17 cellular contexts compared by ENCODE assay signal in genomic region chr17:67358612-67359011, GRCh38. TPM values are rescaled to one million over a fixed set of nuclear protein-coding genes. Genes with fewer than 3 reads are reported as not detected.
DNase-seq lines count a peak whose midpoint lies in the region; ATAC-seq and TF ChIP-seq lines count a peak whose summit lies in the region.
"Had no signal": no experiment of that assay in that cellular context is flagged by ENCODE, and none has a peak within 500 bp of the region (broad histone marks: within the 10 kb centered on the region; RNA-seq: fewer than 3 reads in every experiment).

No MANE protein-coding gene starts in this region.

- H3K27me3 Mint-ChIP-seq in activated CD8-positive, alpha-beta memory T cell treated with anti-CD3 and anti-CD28 coated beads, Interleukin-2, amount 10 ng/mL, durations not matched to agents 7 days and 5 days = no peaks in the 10 kb centered on the region
- H3K27me3 Mint-ChIP-seq in HFFc6 (ENCODE audit: insufficient read depth) = no peaks in the 10 kb centered on the region

- peak overlapping the region; percentile 56 for H3K4me2 ChIP-seq in osteoblast (ENCODE audit: insufficient read depth, low read length)

- H3K27me3 ChIP-seq in osteoblast (ENCODE audit: insufficient read depth, low read length) (no peaks in the 10 kb centered on the region), SJCRH30 (no peaks in the 10 kb centered on the region)
- H3K27me3 ChIP-seq: brain microvascular endothelial cell, heart right ventricle had no signal

- H3K27ac ChIP-seq in osteoblast (ENCODE audit: low read depth, low read length) (peak overlapping the region; percentile 13), SJCRH30 (no peak overlapping the region)
- H3K27ac ChIP-seq: brain microvascular endothelial cell had no signal

- peak overlapping the region; percentile 77 for H3K27ac Mint-ChIP-seq in activated CD8-positive, alpha-beta memory T cell treated with anti-CD3 and anti-CD28 coated beads, Interleukin-2, amount 10 ng/mL, durations not matched to agents 7 days and 5 days
- peak overlapping the region; percentile 53 for H3K27ac Mint-ChIP-seq in HFFc6
- H3K27ac Mint-ChIP-seq in activated naive CD4-positive, alpha-beta T cell treated with anti-CD3 and anti-CD28 coated beads, Interleukin-2, amount 50 U/mL, for 72 hours = peak overlapping the region; percentile 81 to 98

- no peak overlapping the region for H3K4me3 ChIP-seq in osteoblast (ENCODE audit: insufficient read depth, low read length)
- no peak overlapping the region for H3K4me3 ChIP-seq in SJCRH30
- H3K4me3 ChIP-seq: heart right ventricle had no signal

- peaks cover 56% of the 10 kb centered on the region for H3K4me1 Mint-ChIP-seq in activated CD8-positive, alpha-beta memory T cell treated with anti-CD3 and anti-CD28 coated beads, Interleukin-2, amount 10 ng/mL, durations not matched to agents 7 days and 5 days
- H3K4me1 Mint-ChIP-seq in HFFc6 (ENCODE audit: low read depth) = peaks cover 46% of the 10 kb centered on the region

- ATAC-seq in activated CD8-positive, alpha-beta memory T cell treated with anti-CD3 and anti-CD28 coated beads, Interleukin-2, amount 10 ng/mL, durations not matched to agents 7 days and 5 days = peak; percentile 40
- peak; percentile 48 to 52 for ATAC-seq in activated naive CD4-positive, alpha-beta T cell treated with anti-CD3 and anti-CD28 coated beads, Interleukin-2, amount 50 U/mL, for 72 hours
- ATAC-seq: heart right ventricle, HepG2 had no signal

- H3K4me3 Mint-ChIP-seq in activated CD8-positive, alpha-beta memory T cell treated with anti-CD3 and anti-CD28 coated beads, Interleukin-2, amount 10 ng/mL, durations not matched to agents 7 days and 5 days = peak overlapping the region; percentile 33
- H3K4me3 Mint-ChIP-seq in HFFc6 = peak overlapping the region; percentile 32; the same call in 1 of the 2 replicates

- H3K4me1 ChIP-seq in osteoblast (ENCODE audit: insufficient read depth, low read length) = peaks cover 27% of the 10 kb centered on the region
- no peaks in the 10 kb centered on the region for H3K4me1 ChIP-seq in SJCRH30

- H2AFZ ChIP-seq in osteoblast (ENCODE audit: low read length) = no peak overlapping the region

- CTCF ChIA-PET in activated CD8-positive, alpha-beta memory T cell treated with anti-CD3 and anti-CD28 coated beads, Interleukin-2, amount 10 ng/mL, durations not matched to agents 7 days and 5 days (lab: Charles Lee) = interaction anchor here (0.9 to 2.0 kb wide), 5 partner anchors 10 to 65 kb away, joined by 3 to 9 read pairs (median 6); no protein-coding TSS in a partner anchor

- peaks cover 88% of the 10 kb centered on the region for H3K79me2 ChIP-seq in osteoblast (ENCODE audit: insufficient read depth, low read length)

- H3K36me3 ChIP-seq in osteoblast (ENCODE audit: insufficient read depth, low read length) = peaks cover 52% of the 10 kb centered on the region
- peaks cover 74% of the 10 kb centered on the region for H3K36me3 ChIP-seq in SJCRH30

- H3K36me3 Mint-ChIP-seq in activated CD8-positive, alpha-beta memory T cell treated with anti-CD3 and anti-CD28 coated beads, Interleukin-2, amount 10 ng/mL, durations not matched to agents 7 days and 5 days = peaks cover 54% of the 10 kb centered on the region
- H3K36me3 Mint-ChIP-seq in HFFc6 (ENCODE audit: low read depth) = peaks cover 44% of the 10 kb centered on the region
- H3K36me3 Mint-ChIP-seq in activated naive CD4-positive, alpha-beta T cell treated with anti-CD3 and anti-CD28 coated beads, Interleukin-2, amount 50 U/mL, for 72 hours = peaks cover 14 to 60% of the 10 kb centered on the region in 2 donors

- no peaks in the 10 kb centered on the region for H3K9me3 ChIP-seq in osteoblast (ENCODE audit: low read depth, low read length)
- H3K9me3 ChIP-seq in SJCRH30 (replicated peaks) = no peaks in the 10 kb centered on the region
- H3K9me3 ChIP-seq: heart right ventricle had no signal

- H3K9me3 Mint-ChIP-seq in activated CD8-positive, alpha-beta memory T cell treated with anti-CD3 and anti-CD28 coated beads, Interleukin-2, amount 10 ng/mL, durations not matched to agents 7 days and 5 days (ENCODE audit: low read depth) = no peaks in the 10 kb centered on the region
- no peaks in the 10 kb centered on the region for H3K9me3 Mint-ChIP-seq in HFFc6
- H3K9me3 Mint-ChIP-seq in activated naive CD4-positive, alpha-beta T cell treated with anti-CD3 and anti-CD28 coated beads, Interleukin-2, amount 50 U/mL, for 72 hours = no peaks in the 10 kb centered on the region

- peaks cover 47% of the 10 kb centered on the region for H4K20me1 ChIP-seq in osteoblast (ENCODE audit: insufficient read depth, low read length)

- DNase-seq in activated CD8-positive, alpha-beta memory T cell treated with anti-CD3 and anti-CD28 coated beads, Interleukin-2, amount 10 ng/mL, durations not matched to agents 7 days and 5 days = no peak
- no peak for DNase-seq in activated CD8-positive, alpha-beta memory T cell treated with anti-CD3 and anti-CD28 coated beads, Interleukin-2, amount 50 U/mL, for 4 hours
- DNase-seq in HFFc6 (no peak), osteoblast (ENCODE audit: insufficient read length, low spot score, missing footprints) (no peak), SJCRH30 (no peak), NCI-H2171 treated with DMSO at 0.1 percent for 48 hours (lab: John Stamatoyannopoulos, UW) (no peak), NOMO-1 treated with dmso at 0.1 percent for 144 hours (lab: John Stamatoyannopoulos, UW; ENCODE audit: unreplicated experiment) (no peak)
- DNase-seq in activated naive CD4-positive, alpha-beta T cell treated with anti-CD3 and anti-CD28 coated beads, Interleukin-2, amount 50 U/mL, for 72 hours (ENCODE audit: low spot score in 2 of 2) = no peak
- DNase-seq: ACHN; brain microvascular endothelial cell; heart right ventricle; islet precursor cell; MV-4-11; NCI-H2029 treated with DMSO at 0.1 percent for 48 hours; NCI-H774; stimulated activated naive CD4-positive, alpha-beta T cell had no signal

- TF ChIP-seq CTCF in HFFc6 (IDR thresholded peaks at IDR 0.05) (no peak), osteoblast (IDR thresholded peaks at IDR 0.05; ENCODE audit: extremely low read depth, low read depth, low read length) (no peak)

RNA-seq across cellular contexts. Expression of gene PSMD12, which starts 7.8 kb away (rescaled TPM):
- total RNA-seq in activated CD8-positive, alpha-beta memory T cell treated with anti-CD3 and anti-CD28 coated beads, Interleukin-2, amount 10 ng/mL, durations not matched to agents 7 days and 5 days = 10 to 100 TPM; 52.8 to 63.2 TPM
- 10 to 100 TPM; 62.3 to 74.4 (median 73.2) TPM for total RNA-seq in HFFc6 (2021; fragmentation: NEBNext Ultra II Directional; extraction: Animal tissue kit (Norgen Biotek cat#: 25700))
- 10 to 100 TPM; 79.7 to 92.9 TPM for total RNA-seq in activated naive CD4-positive, alpha-beta T cell treated with anti-CD3 and anti-CD28 coated beads, Interleukin-2, amount 50 U/mL, for 72 hours
- 22.7 and 24.2 TPM in 2 replicates for total RNA-seq in osteoblast
- 49.6 and 69.7 TPM in 2 replicates for total RNA-seq in SJCRH30 (2014; rRNA removed; shearing (Covaris generic))

RNA-seq across cellular contexts. Expression of gene PITPNC1, which starts 18.5 kb away (rescaled TPM):
- 10 to 100 TPM; 44.9 to 67.6 TPM for total RNA-seq in activated CD8-positive, alpha-beta memory T cell treated with anti-CD3 and anti-CD28 coated beads, Interleukin-2, amount 10 ng/mL, durations not matched to agents 7 days and 5 days
- 10 to 100 TPM in 1 of 6 experiments, 1 to 10 TPM in 5; 6.9 to 11.1 (median 7.7) TPM for total RNA-seq in HFFc6 (2021; fragmentation: NEBNext Ultra II Directional; extraction: Animal tissue kit (Norgen Biotek cat#: 25700))
- total RNA-seq in activated naive CD4-positive, alpha-beta T cell treated with anti-CD3 and anti-CD28 coated beads, Interleukin-2, amount 50 U/mL, for 72 hours = 10 to 100 TPM; 56.8 to 65.3 TPM
- total RNA-seq in osteoblast = 5.0 and 6.2 TPM in 2 replicates
- total RNA-seq in SJCRH30 (2014; rRNA removed; shearing (Covaris generic)) = 2.9 and 3.5 TPM in 2 replicates
